In genomic region chr2:134119672-134120159, GRCh38 we compare ENCODE assay signal across 1 cellular context.
A peak's percentile ranks its signal among the peaks of the same experiment; 100 is the strongest.
TF ChIP-seq lines count a peak whose summit lies in the region.

No MANE protein-coding gene starts in this region.

TF ChIP-seq in HepG2, 621 proteins besides CTCF, POLR2A, EP300 and RAD21 (continued from another document):
- TF ChIP-seq, protein P1, sequence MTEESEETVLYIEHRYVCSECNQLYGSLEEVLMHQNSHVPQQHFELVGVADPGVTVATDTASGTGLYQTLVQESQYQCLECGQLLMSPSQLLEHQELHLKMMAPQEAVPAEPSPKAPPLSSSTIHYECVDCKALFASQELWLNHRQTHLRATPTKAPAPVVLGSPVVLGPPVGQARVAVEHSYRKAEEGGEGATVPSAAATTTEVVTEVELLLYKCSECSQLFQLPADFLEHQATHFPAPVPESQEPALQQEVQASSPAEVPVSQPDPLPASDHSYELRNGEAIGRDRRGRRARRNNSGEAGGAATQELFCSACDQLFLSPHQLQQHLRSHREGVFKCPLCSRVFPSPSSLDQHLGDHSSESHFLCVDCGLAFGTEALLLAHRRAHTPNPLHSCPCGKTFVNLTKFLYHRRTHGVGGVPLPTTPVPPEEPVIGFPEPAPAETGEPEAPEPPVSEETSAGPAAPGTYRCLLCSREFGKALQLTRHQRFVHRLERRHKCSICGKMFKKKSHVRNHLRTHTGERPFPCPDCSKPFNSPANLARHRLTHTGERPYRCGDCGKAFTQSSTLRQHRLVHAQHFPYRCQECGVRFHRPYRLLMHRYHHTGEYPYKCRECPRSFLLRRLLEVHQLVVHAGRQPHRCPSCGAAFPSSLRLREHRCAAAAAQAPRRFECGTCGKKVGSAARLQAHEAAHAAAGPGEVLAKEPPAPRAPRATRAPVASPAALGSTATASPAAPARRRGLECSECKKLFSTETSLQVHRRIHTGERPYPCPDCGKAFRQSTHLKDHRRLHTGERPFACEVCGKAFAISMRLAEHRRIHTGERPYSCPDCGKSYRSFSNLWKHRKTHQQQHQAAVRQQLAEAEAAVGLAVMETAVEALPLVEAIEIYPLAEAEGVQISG (CRISPR knock-in tag; IDR thresholded peaks at IDR 0.05): peak; percentile 65; the same call in 1 of the 2 replicates
- TF ChIP-seq, protein P2, sequence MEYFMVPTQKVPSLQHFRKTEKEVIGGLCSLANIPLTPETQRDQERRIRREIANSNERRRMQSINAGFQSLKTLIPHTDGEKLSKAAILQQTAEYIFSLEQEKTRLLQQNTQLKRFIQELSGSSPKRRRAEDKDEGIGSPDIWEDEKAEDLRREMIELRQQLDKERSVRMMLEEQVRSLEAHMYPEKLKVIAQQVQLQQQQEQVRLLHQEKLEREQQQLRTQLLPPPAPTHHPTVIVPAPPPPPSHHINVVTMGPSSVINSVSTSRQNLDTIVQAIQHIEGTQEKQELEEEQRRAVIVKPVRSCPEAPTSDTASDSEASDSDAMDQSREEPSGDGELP (IDR thresholded peaks at IDR 0.05; ENCODE audit: borderline replicate concordance, low read depth): no peak
- peak; percentile 81; the same call in 1 of the 2 replicates for TF ChIP-seq POGK (CRISPR knock-in tag; conservative IDR thresholded peaks at IDR 0.05)
- TF ChIP-seq MEIS2 (CRISPR knock-in tag; IDR thresholded peaks at IDR 0.05): peak; percentile 48; the same call in 1 of the 2 replicates
